Comparison of ENCODE assay signal across 13 cellular contexts in the genomic region with DNA sequence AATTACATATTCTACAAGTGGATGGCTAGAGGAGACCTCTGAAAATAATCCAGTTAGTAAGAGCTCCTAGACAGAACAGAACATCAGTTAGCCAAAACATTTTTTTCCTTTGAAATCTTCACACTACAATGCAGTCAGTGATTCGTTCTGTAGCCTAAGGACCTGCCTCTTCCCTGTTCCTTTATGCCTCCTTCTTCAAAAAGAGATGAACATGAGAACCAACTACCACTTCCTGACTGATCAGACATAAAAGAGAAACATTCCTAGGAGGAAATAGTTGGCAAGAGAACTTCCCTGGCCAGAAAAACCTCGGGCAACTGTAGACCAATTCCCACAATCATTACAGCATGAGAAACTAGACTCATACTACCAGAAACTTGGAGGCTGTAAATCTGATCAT. TPM values are rescaled to one million over a fixed set of nuclear protein-coding genes. Genes with fewer than 3 reads are reported as not detected.
A peak's percentile ranks its signal among the peaks of the same experiment; 100 is the strongest.
DNase-seq lines count a peak whose midpoint lies in the region; ATAC-seq and TF ChIP-seq lines count a peak whose summit lies in the region.
"Had no signal": no experiment of that assay in that cellular context is flagged by ENCODE, and none has a peak within 500 bp of the region (broad histone marks: within the 10 kb centered on the region; RNA-seq: fewer than 3 reads in every experiment).

No MANE protein-coding gene starts in this region.

- H3K27me3 ChIP-seq in foreskin keratinocyte (no peaks in the 10 kb centered on the region), skeletal muscle satellite cell (ENCODE audit: control insufficient read depth, insufficient read depth, low read length) (no peaks in the 10 kb centered on the region)
- H3K27me3 ChIP-seq: ascending aorta had no signal

- DNase-seq in activated naive CD8-positive, alpha-beta T cell treated with anti-CD3 and anti-CD28 coated beads, Interleukin-2, amount 50 U/mL, for 24 hours, result no peak
- DNase-seq in amniotic epithelial cell (ENCODE audit: low read depth) (peak; percentile 68), foreskin keratinocyte (peak; percentile 42 to 71), G401 (ENCODE audit: low spot score) (no peak), posterior cingulate gyrus (no peak)
- DNase-seq in activated naive CD4-positive, alpha-beta T cell treated with anti-CD3 and anti-CD28 coated beads for 36 hours, result no peak
- DNase-seq: DMS79, NCI-H446 had no signal

- ATAC-seq in activated naive CD8-positive, alpha-beta T cell treated with anti-CD3 and anti-CD28 coated beads, Interleukin-2, amount 50 U/mL, for 24 hours, result no peak
- ATAC-seq in foreskin keratinocyte, result peak; percentile 35

- H3K4me1 ChIP-seq in foreskin keratinocyte (peaks cover 12% of the 10 kb centered on the region), skeletal muscle satellite cell (ENCODE audit: control insufficient read depth, insufficient read depth, low read length) (peaks cover 23% of the 10 kb centered on the region)

- H3K4me3 ChIP-seq in skeletal muscle satellite cell (ENCODE audit: low read length), result no peak overlapping the region
- H3K4me3 ChIP-seq: ascending aorta had no signal

- H3K4me3 Mint-ChIP-seq in activated naive CD8-positive, alpha-beta T cell, result no peak overlapping the region
- H3K4me3 Mint-ChIP-seq in activated naive CD8-positive, alpha-beta T cell treated with anti-CD3 and anti-CD28 coated beads, Interleukin-2, amount 50 U/mL, for 24 hours, result no peak overlapping the region
- no peak overlapping the region for H3K4me3 Mint-ChIP-seq in activated naive CD4-positive, alpha-beta T cell treated with anti-CD3 and anti-CD28 coated beads for 36 hours
- H3K4me3 Mint-ChIP-seq: nephron, type B pancreatic cell had no signal

- H3K4me1 Mint-ChIP-seq in activated naive CD8-positive, alpha-beta T cell (ENCODE audit: low read depth), result peaks cover 36% of the 10 kb centered on the region
- peaks cover 52% of the 10 kb centered on the region for H3K4me1 Mint-ChIP-seq in activated naive CD8-positive, alpha-beta T cell treated with anti-CD3 and anti-CD28 coated beads, Interleukin-2, amount 50 U/mL, for 24 hours
- peaks cover 39% of the 10 kb centered on the region for H3K4me1 Mint-ChIP-seq in activated naive CD4-positive, alpha-beta T cell treated with anti-CD3 and anti-CD28 coated beads for 36 hours (ENCODE audit: low read depth)

- CTCF ChIA-PET in activated naive CD4-positive, alpha-beta T cell treated with anti-CD3 and anti-CD28 coated beads for 36 hours (lab: Charles Lee), result interaction anchor here (1.5 kb wide), 1 partner anchor 15 kb away, joined by 3 read pairs; no protein-coding TSS in a partner anchor

- no peak overlapping the region for H3K9ac ChIP-seq in skeletal muscle satellite cell (ENCODE audit: low read depth, low read length)

- peak overlapping the region; percentile 67 for H3K27ac Mint-ChIP-seq in activated naive CD8-positive, alpha-beta T cell
- H3K27ac Mint-ChIP-seq in activated naive CD8-positive, alpha-beta T cell treated with anti-CD3 and anti-CD28 coated beads, Interleukin-2, amount 50 U/mL, for 24 hours, result no peak overlapping the region
- no peak overlapping the region for H3K27ac Mint-ChIP-seq in activated naive CD4-positive, alpha-beta T cell treated with anti-CD3 and anti-CD28 coated beads for 36 hours
- H3K27ac Mint-ChIP-seq: type B pancreatic cell had no signal

- no peak for TF ChIP-seq CTCF in foreskin keratinocyte (conservative IDR thresholded peaks at IDR 0.05)

- H3K9me3 Mint-ChIP-seq in activated naive CD8-positive, alpha-beta T cell (ENCODE audit: low read depth), result no peaks in the 10 kb centered on the region
- no peaks in the 10 kb centered on the region for H3K9me3 Mint-ChIP-seq in activated naive CD8-positive, alpha-beta T cell treated with anti-CD3 and anti-CD28 coated beads, Interleukin-2, amount 50 U/mL, for 24 hours
- H3K9me3 Mint-ChIP-seq in activated naive CD4-positive, alpha-beta T cell treated with anti-CD3 and anti-CD28 coated beads for 36 hours, result no peaks in the 10 kb centered on the region
- H3K9me3 Mint-ChIP-seq: nephron, type B pancreatic cell had no signal

- no peaks in the 10 kb centered on the region for H3K9me3 ChIP-seq in skeletal muscle satellite cell (replicated peaks; ENCODE audit: low read length)
- H3K9me3 ChIP-seq: ascending aorta had no signal

- no peaks in the 10 kb centered on the region for H3K36me3 ChIP-seq in skeletal muscle satellite cell (ENCODE audit: insufficient read depth, low read length)
- H3K36me3 ChIP-seq: ascending aorta had no signal

- intact Hi-C loops in activated naive CD4-positive, alpha-beta T cell treated with anti-CD3 and anti-CD28 coated beads for 36 hours (cut with micrococcal nuclease), result no loop called here
- intact Hi-C loops in posterior cingulate gyrus (cut with DNase I), result no loop called here

- in situ Hi-C loops in G401 (cut with HindIII; ENCODE audit: low sequenced_read_pairs), result no loop called here

- peak overlapping the region; percentile 30 for H3K27ac ChIP-seq in foreskin keratinocyte
- H3K27ac ChIP-seq: ascending aorta had no signal

- H3K36me3 Mint-ChIP-seq in activated naive CD8-positive, alpha-beta T cell, result peaks cover 6% of the 10 kb centered on the region
- peaks cover 23% of the 10 kb centered on the region for H3K36me3 Mint-ChIP-seq in activated naive CD8-positive, alpha-beta T cell treated with anti-CD3 and anti-CD28 coated beads, Interleukin-2, amount 50 U/mL, for 24 hours (ENCODE audit: low read depth)
- H3K36me3 Mint-ChIP-seq in activated naive CD4-positive, alpha-beta T cell treated with anti-CD3 and anti-CD28 coated beads for 36 hours (ENCODE audit: low read depth), result peaks cover 2% of the 10 kb centered on the region

- H3K27me3 Mint-ChIP-seq in activated naive CD8-positive, alpha-beta T cell, result no peaks in the 10 kb centered on the region
- H3K27me3 Mint-ChIP-seq in activated naive CD8-positive, alpha-beta T cell treated with anti-CD3 and anti-CD28 coated beads, Interleukin-2, amount 50 U/mL, for 24 hours, result no peaks in the 10 kb centered on the region
- H3K27me3 Mint-ChIP-seq in activated naive CD4-positive, alpha-beta T cell treated with anti-CD3 and anti-CD28 coated beads for 36 hours (ENCODE audit: low read depth), result no peaks in the 10 kb centered on the region
- H3K27me3 Mint-ChIP-seq: type B pancreatic cell had no signal

- peak overlapping the region; percentile 16 for H3K4me2 ChIP-seq in skeletal muscle satellite cell (ENCODE audit: low read length)

RNA-seq across cellular contexts. Expression of a gene that starts 29.4 kb away (rescaled TPM):
- 9.1 and 10.5 TPM in 2 replicates for total RNA-seq in foreskin keratinocyte
- 0.77 and 0.98 TPM in 2 replicates for polyA plus RNA-seq in foreskin keratinocyte
- total RNA-seq in skeletal muscle satellite cell (2012; rRNA removed), result 10.1 and 11.8 TPM in 2 replicates
- total RNA-seq in activated naive CD4-positive, alpha-beta T cell treated with anti-CD3 and anti-CD28 coated beads for 36 hours, result 10 to 100 TPM; 24.4 to 24.5 TPM
- total RNA-seq in G401 (2014; rRNA removed; shearing (Covaris generic)), result 3.0 and 17.5 TPM in 2 replicates

Comparison
In these comparisons a context has a peak if more than half of its experiments do, and no peak if none do; other contexts are left out.
1. DNase-seq: peak in amniotic epithelial cell (single experiment) and foreskin keratinocyte (2 of 2); none in activated naive CD8-positive, alpha-beta T cell treated with anti-CD3 and anti-CD28 coated beads, Interleukin-2, amount 50 U/mL, for 24 hours (single experiment), activated naive CD4-positive, alpha-beta T cell treated with anti-CD3 and anti-CD28 coated beads for 36 hours (single experiment), G401 (single experiment) and posterior cingulate gyrus (0 of 10).